In genomic region chr2:133954636-133955035, GRCh38 we compare ENCODE assay signal across 28 cellular contexts.
"Had no signal": no experiment of that assay in that cellular context is flagged by ENCODE, and none has a peak within 500 bp of the region (broad histone marks: within the 10 kb centered on the region; RNA-seq: fewer than 3 reads in every experiment).

No MANE protein-coding gene starts in this region.

- H3K4me3 ChIP-seq: esophagus squamous epithelium, heart right ventricle, left lung, ovary, psoas muscle, sigmoid colon, testis, tibial artery, upper lobe of right lung, uterus had no signal

- H3K9me3 Mint-ChIP-seq: effector memory CD8-positive, alpha-beta T cell; natural killer cell; stimulated activated effector memory CD8-positive, alpha-beta T cell treated with anti-CD3 and anti-CD28 coated beads, Interleukin-12 subunit alpha, Interleukin-12 subunit beta, amount 100 ng/mL, for 72 hours had no signal

- H3K9me3 ChIP-seq: esophagus squamous epithelium, heart right ventricle, left lung, ovary, psoas muscle, testis, tibial artery, upper lobe of right lung, uterus had no signal

- H3K4me3 Mint-ChIP-seq: effector memory CD8-positive, alpha-beta T cell; natural killer cell; stimulated activated effector memory CD8-positive, alpha-beta T cell treated with anti-CD3 and anti-CD28 coated beads, Interleukin-12 subunit alpha, Interleukin-12 subunit beta, amount 100 ng/mL, for 72 hours had no signal

- DNase-seq: cortex of kidney; effector memory CD8-positive, alpha-beta T cell; erythroblast; esophagus squamous epithelium; foreskin melanocyte; glutamatergic neuron; heart right ventricle; hippocampal formation; left cardiac atrium; left lung; natural killer cell; occipital lobe; ovary; posterior cingulate gyrus; psoas muscle; right cardiac atrium; sigmoid colon; stimulated activated CD4-positive, alpha-beta T cell treated with anti-CD3 and anti-CD28 coated beads, Interleukin-2, amount 100 ng/mL, for 24 hours; stimulated activated CD4-positive, alpha-beta T cell treated with anti-CD3 and anti-CD28 coated beads, Interleukin-4, amount 100 ng/mL, for 24 hours; stimulated activated naive CD8-positive, alpha-beta T cell treated with anti-CD3 and anti-CD28 coated beads, Interleukin-15, Interleukin-2, amounts not matched to agents 100 U/mL and 50 U/mL, for 24 hours; substantia nigra; testis; tibial artery; upper lobe of right lung; uterus had no signal

- H3K27ac ChIP-seq: esophagus squamous epithelium, heart right ventricle, left lung, ovary, psoas muscle, sigmoid colon, testis, tibial artery, upper lobe of right lung, uterus had no signal

- H3K36me3 Mint-ChIP-seq: natural killer cell; stimulated activated effector memory CD8-positive, alpha-beta T cell treated with anti-CD3 and anti-CD28 coated beads, Interleukin-12 subunit alpha, Interleukin-12 subunit beta, amount 100 ng/mL, for 72 hours had no signal

- H3K27me3 ChIP-seq: heart right ventricle, left lung, ovary, sigmoid colon, testis, upper lobe of right lung, uterus had no signal

- H3K36me3 ChIP-seq: esophagus squamous epithelium, heart right ventricle, left lung, ovary, sigmoid colon, tibial artery, upper lobe of right lung, uterus had no signal

- H3K4me1 Mint-ChIP-seq: natural killer cell; stimulated activated effector memory CD8-positive, alpha-beta T cell treated with anti-CD3 and anti-CD28 coated beads, Interleukin-12 subunit alpha, Interleukin-12 subunit beta, amount 100 ng/mL, for 72 hours had no signal

- H3K4me1 ChIP-seq: esophagus squamous epithelium, left lung, psoas muscle, sigmoid colon, tibial artery, upper lobe of right lung, uterus had no signal

- FAIRE-seq: endometrium, islet of Langerhans had no signal

- ATAC-seq: effector memory CD8-positive, alpha-beta T cell; heart right ventricle; left cardiac atrium; left lung; natural killer cell; psoas muscle; right cardiac atrium; stimulated activated effector memory CD8-positive, alpha-beta T cell treated with anti-CD3 and anti-CD28 coated beads, Interleukin-12 subunit alpha, Interleukin-12 subunit beta, amount 100 ng/mL, for 72 hours; stimulated activated naive CD8-positive, alpha-beta T cell treated with anti-CD3 and anti-CD28 coated beads, Interleukin-15, Interleukin-2, amounts not matched to agents 100 U/mL and 50 U/mL, for 24 hours; upper lobe of right lung had no signal

- H3K27ac Mint-ChIP-seq: effector memory CD8-positive, alpha-beta T cell; natural killer cell; stimulated activated effector memory CD8-positive, alpha-beta T cell treated with anti-CD3 and anti-CD28 coated beads, Interleukin-12 subunit alpha, Interleukin-12 subunit beta, amount 100 ng/mL, for 72 hours had no signal
